17 cellular contexts compared by ENCODE assay signal in the genomic region with DNA sequence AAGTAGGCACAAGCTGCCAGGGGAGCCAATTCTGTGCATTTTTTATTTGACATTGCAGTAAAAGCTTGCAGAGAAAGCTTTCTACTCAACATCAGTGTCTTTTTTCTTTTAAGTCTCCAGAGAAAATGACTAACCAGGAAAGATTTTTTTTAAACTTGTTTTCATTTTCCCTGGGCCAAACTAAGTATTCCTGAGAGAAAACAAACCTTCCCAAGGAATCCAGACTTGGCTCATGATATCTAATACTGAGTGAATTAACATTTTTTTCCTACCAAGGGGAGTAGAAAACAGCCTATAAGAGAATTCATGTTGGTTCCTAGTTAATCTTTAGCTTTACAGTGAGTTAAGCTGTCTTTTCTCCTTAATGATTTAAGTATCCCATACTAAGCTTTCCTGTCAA. TPM values are rescaled to one million over a fixed set of nuclear protein-coding genes. Genes with fewer than 3 reads are reported as not detected.
A peak's percentile ranks its signal among the peaks of the same experiment; 100 is the strongest.
DNase-seq lines count a peak whose midpoint lies in the region; ATAC-seq and TF ChIP-seq lines count a peak whose summit lies in the region.
"Had no signal": no experiment of that assay in that cellular context is flagged by ENCODE, and none has a peak within 500 bp of the region (broad histone marks: within the 10 kb centered on the region; RNA-seq: fewer than 3 reads in every experiment).

No MANE protein-coding gene starts in this region.

- H3K9ac ChIP-seq in smooth muscle cell (ENCODE audit: low read depth) = no peak overlapping the region

- H2AFZ ChIP-seq in smooth muscle cell (ENCODE audit: low read depth) = no peak overlapping the region

- no peaks in the 10 kb centered on the region for H3K27me3 Mint-ChIP-seq in chondrocyte (ENCODE audit: low read depth)

- no peak for TF ChIP-seq CTCF in chondrocyte (IDR thresholded peaks at IDR 0.05)
- TF ChIP-seq CTCF in smooth muscle cell (IDR thresholded peaks at IDR 0.05; ENCODE audit: borderline replicate concordance, insufficient read depth, poor library complexity, severe bottlenecking) = no peak
- TF ChIP-seq CTCF in breast epithelium (IDR thresholded peaks at IDR 0.05) = no peak

- H3K27me3 ChIP-seq in smooth muscle cell (ENCODE audit: low read depth) = no peaks in the 10 kb centered on the region
- no peaks in the 10 kb centered on the region for H3K27me3 ChIP-seq in breast epithelium
- H3K27me3 ChIP-seq: suprapubic skin had no signal

- H3K36me3 Mint-ChIP-seq in chondrocyte (ENCODE audit: low read depth) = peaks cover 1% of the 10 kb centered on the region
- H3K36me3 Mint-ChIP-seq: immature natural killer cell had no signal

- H3K4me3 Mint-ChIP-seq in chondrocyte (ENCODE audit: unreplicated experiment) = no peak overlapping the region

- no peaks in the 10 kb centered on the region for H4K20me1 ChIP-seq in smooth muscle cell (ENCODE audit: low read depth)

- H3K79me2 ChIP-seq in smooth muscle cell (ENCODE audit: low read depth) = no peaks in the 10 kb centered on the region

- H3K9me3 Mint-ChIP-seq in chondrocyte (ENCODE audit: low read depth) = peaks cover 3% of the 10 kb centered on the region

- H3K4me1 ChIP-seq in smooth muscle cell (ENCODE audit: low read depth) (peaks cover 9% of the 10 kb centered on the region), breast epithelium (no peaks in the 10 kb centered on the region)

- H3K36me3 ChIP-seq in smooth muscle cell (ENCODE audit: low read depth) (no peaks in the 10 kb centered on the region), breast epithelium (no peaks in the 10 kb centered on the region)
- H3K36me3 ChIP-seq: suprapubic skin had no signal

- peak overlapping the region; percentile 43 for H3K4me2 ChIP-seq in smooth muscle cell

- peak; percentile 73 for ATAC-seq in left ventricle myocardium superior

- H3K4me3 ChIP-seq in smooth muscle cell = peak overlapping the region; percentile 10
- H3K4me3 ChIP-seq in breast epithelium = no peak overlapping the region
- H3K4me3 ChIP-seq: suprapubic skin had no signal

- H3K4me1 Mint-ChIP-seq in chondrocyte (ENCODE audit: low read depth) = peaks cover 61% of the 10 kb centered on the region
- H3K4me1 Mint-ChIP-seq: immature natural killer cell had no signal

- no peak for TF ChIP-seq POLR2A in breast epithelium (IDR thresholded peaks at IDR 0.05)

- peak; percentile 35 for DNase-seq in Caki2 (ENCODE audit: low read depth)
- no peak for DNase-seq in chondrocyte (ENCODE audit: low spot score)
- DNase-seq in left ventricle myocardium superior = no peak
- DNase-seq in smooth muscle cell (lab: John Stamatoyannopoulos, UW; ENCODE audit: unreplicated experiment) = no peak
- DNase-seq in breast epithelium (ENCODE audit: low spot score in 2 of 2) = no peak
- DNase-seq in cortex of kidney (lab: John Stamatoyannopoulos, UW) = no peak
- no peak for DNase-seq in middle frontal gyrus (ENCODE audit: extremely low spot score, low spot score)
- DNase-seq in stimulated activated CD4-positive, alpha-beta T cell treated with anti-CD3 and anti-CD28 coated beads, Interleukin-15, amount 100 ng/mL, for 24 hours = no peak
- DNase-seq: activated CD4-positive, CD25-positive, alpha-beta regulatory T cell; activated effector memory CD4-positive, alpha-beta T cell treated with anti-CD3 and anti-CD28 coated beads, Interleukin-2, amount 50 U/mL, for 16 hours; AML-193; anterior cingulate cortex; immature natural killer cell; NCI-H2081 treated with DMSO at 0.1 percent for 48 hours had no signal

- intact Hi-C loops in left ventricle myocardium superior (cut with micrococcal nuclease) (no loop called here), breast epithelium (cut with DNase I; ENCODE audit: low total_unique reads) (no loop called here)

- H3K9me3 ChIP-seq in smooth muscle cell (replicated peaks; ENCODE audit: low read depth) = no peaks in the 10 kb centered on the region
- no peaks in the 10 kb centered on the region for H3K9me3 ChIP-seq in breast epithelium
- H3K9me3 ChIP-seq: suprapubic skin had no signal

- in situ Hi-C loops in Caki2 (cut with HindIII; ENCODE audit: low pct_unique_long_range_greater_than_20kb, low sequenced_read_pairs) = no loop called here

- H3K27ac ChIP-seq in smooth muscle cell (ENCODE audit: low read depth) = peak overlapping the region; percentile 43
- peak overlapping the region in 1 of 2 donors; percentile 55 for H3K27ac ChIP-seq in breast epithelium
- H3K27ac ChIP-seq: suprapubic skin had no signal

- H3F3A ChIP-seq in smooth muscle cell (ENCODE audit: low read depth) = peaks cover 11% of the 10 kb centered on the region

- H3K27ac Mint-ChIP-seq in chondrocyte (ENCODE audit: unreplicated experiment) = peak overlapping the region; percentile 87
- H3K27ac Mint-ChIP-seq: immature natural killer cell had no signal

RNA-seq across cellular contexts. Expression of gene DAPL1, which starts 46.7 kb away (rescaled TPM):
- total RNA-seq in Caki2 (2014; rRNA removed; shearing (Covaris generic); ENCODE audit: low replicate concordance) = not detected in 2 replicates
- 0.57 to 1.4 TPM in 2 of 3 replicates, not detected in the other for total RNA-seq in chondrocyte
- not detected for total RNA-seq in left ventricle myocardium superior
- total RNA-seq in smooth muscle cell = not detected in 2 replicates
- 0.35 TPM in 1 of 2 replicates, not detected in the other for polyA plus RNA-seq in smooth muscle cell
- total RNA-seq in breast epithelium = not detected
- total RNA-seq: H4; T-helper 1 cell treated with Interleukin-12 subunit alpha and Interleukin-12 subunit beta and Interleukin-4 antibody, amounts not matched to agents 30 ng/mL and 1 ng/mL, for 36 hours had no signal
- polyA plus RNA-seq: immature natural killer cell had no signal
